In the genomic region with DNA sequence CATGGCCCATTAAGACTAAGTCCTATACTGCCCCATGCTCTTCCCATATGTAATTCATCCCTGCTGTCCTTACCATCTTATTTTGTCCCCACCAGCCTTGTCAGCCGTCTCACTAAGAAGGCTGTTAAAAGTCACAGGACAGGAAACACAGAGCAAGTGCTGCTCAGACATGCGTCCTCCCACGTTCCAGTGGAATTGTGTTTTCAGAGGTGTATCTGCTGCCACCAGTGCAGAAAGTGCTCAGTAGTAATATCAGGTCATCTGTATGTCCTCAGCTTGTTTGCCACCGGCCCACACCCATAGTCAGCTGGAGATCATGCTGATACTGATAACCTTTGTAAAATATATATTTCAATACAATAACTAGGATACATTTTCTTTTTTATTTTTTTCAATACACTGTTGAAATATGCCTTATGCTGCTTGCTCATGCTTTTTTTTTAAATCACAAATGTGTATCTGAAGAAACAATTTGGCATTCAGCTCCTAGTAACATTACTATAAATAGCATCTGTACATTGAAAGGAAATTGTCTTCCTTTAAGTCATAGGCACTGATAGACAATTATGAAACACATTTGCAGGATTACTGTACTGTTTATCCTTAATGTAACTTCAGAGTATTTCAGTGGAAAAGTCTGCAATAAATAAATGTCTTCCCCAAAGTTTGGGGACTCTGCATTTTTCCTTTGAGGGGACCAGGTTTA, we compare ENCODE assay signal across 1 cellular context.
TF ChIP-seq lines count a peak whose summit lies in the region.

No MANE protein-coding gene starts in this region.

TF ChIP-seq in HepG2, 621 proteins besides CTCF, POLR2A, EP300 and RAD21:
- TF ChIP-seq, protein P1, sequence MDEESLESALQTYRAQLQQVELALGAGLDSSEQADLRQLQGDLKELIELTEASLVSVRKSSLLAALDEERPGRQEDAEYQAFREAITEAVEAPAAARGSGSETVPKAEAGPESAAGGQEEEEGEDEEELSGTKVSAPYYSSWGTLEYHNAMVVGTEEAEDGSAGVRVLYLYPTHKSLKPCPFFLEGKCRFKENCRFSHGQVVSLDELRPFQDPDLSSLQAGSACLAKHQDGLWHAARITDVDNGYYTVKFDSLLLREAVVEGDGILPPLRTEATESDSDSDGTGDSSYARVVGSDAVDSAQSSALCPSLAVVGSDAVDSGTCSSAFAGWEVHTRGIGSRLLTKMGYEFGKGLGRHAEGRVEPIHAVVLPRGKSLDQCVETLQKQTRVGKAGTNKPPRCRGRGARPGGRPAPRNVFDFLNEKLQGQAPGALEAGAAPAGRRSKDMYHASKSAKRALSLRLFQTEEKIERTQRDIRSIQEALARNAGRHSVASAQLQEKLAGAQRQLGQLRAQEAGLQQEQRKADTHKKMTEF (CRISPR knock-in tag; IDR thresholded peaks at IDR 0.05) = no peak
- no peak for TF ChIP-seq IKZF1 (IDR thresholded peaks at IDR 0.05)
TF ChIP-seq in HepG2: peak in this region for 0.
